20 cellular contexts compared by ENCODE assay signal in the genomic region with DNA sequence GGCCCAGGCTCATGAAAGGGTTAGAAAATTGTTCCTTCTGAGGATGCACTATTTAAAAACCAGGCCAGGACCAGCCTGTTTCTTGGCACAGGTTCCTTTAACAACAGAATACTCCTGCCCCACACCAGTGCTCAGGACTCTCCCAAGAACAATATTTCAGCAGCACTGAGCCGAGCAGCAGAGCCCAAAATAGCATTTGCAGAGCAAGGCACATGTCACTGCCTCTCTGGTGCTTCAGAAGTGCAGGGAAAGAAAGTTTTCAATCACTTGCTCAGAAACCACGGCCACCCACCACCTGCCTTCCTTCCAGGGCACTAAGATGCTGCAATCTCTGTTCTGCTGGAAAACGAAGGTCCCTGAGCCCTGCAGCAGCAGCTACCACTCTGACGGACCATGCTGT.
"Had no signal": no experiment of that assay in that cellular context is flagged by ENCODE, and none has a peak within 500 bp of the region (broad histone marks: within the 10 kb centered on the region; RNA-seq: fewer than 3 reads in every experiment).

No MANE protein-coding gene starts in this region.

- H3K27ac ChIP-seq: neutrophil, parathyroid adenoma, skin epidermis, stomach, testis had no signal

- H3K27me3 Mint-ChIP-seq: activated B cell treated with CpG ODN at 0.5 μM for 24 hours; activated CD4-positive, alpha-beta memory T cell treated with anti-CD3 and anti-CD28 coated beads for 36 hours; activated naive CD8-positive, alpha-beta T cell treated with anti-CD3 and anti-CD28 coated beads, Interleukin-2, amount 10 ng/mL, durations not matched to agents 7 days and 5 days; natural killer cell treated with Interleukin-12 subunit alpha and Interleukin-12 subunit beta and Interleukin-15 and Interleukin-18, amount 100 ng/mL, for 72 hours; T-cell had no signal

- H3K4me1 Mint-ChIP-seq: activated B cell treated with CpG ODN at 0.5 μM for 24 hours; activated naive CD8-positive, alpha-beta T cell treated with anti-CD3 and anti-CD28 coated beads, Interleukin-2, amount 10 ng/mL, durations not matched to agents 7 days and 5 days; T-cell had no signal

- DNase-seq: activated B cell treated with CpG ODN at 0.5 μM for 24 hours; activated CD4-positive, alpha-beta memory T cell treated with anti-CD3 and anti-CD28 coated beads for 36 hours; activated CD4-positive, alpha-beta T cell treated with anti-CD3 and anti-CD28 coated beads for 4 hours; activated naive CD8-positive, alpha-beta T cell treated with anti-CD3 and anti-CD28 coated beads, Interleukin-2, amount 10 ng/mL, durations not matched to agents 7 days and 5 days; anterior cingulate cortex; cerebellar nuclear complex; foreskin melanocyte; immature natural killer cell; kidney glomerular epithelial cell; mesenchymal stem cell; stimulated activated CD4-positive, alpha-beta T cell treated with anti-CD3 and anti-CD28 coated beads, Interleukin-15, amount 100 ng/mL, for 24 hours; stimulated activated CD4-positive, alpha-beta T cell treated with anti-CD3 and anti-CD28 coated beads, Interleukin-4, amount 100 ng/mL, for 1 hour; stomach; T-cell; testis had no signal

- H3K9me3 ChIP-seq: neutrophil, stomach, testis had no signal

- H3K9me3 Mint-ChIP-seq: activated B cell treated with CpG ODN at 0.5 μM for 24 hours; activated CD4-positive, alpha-beta memory T cell treated with anti-CD3 and anti-CD28 coated beads for 36 hours; activated naive CD8-positive, alpha-beta T cell treated with anti-CD3 and anti-CD28 coated beads, Interleukin-2, amount 10 ng/mL, durations not matched to agents 7 days and 5 days; immature natural killer cell; natural killer cell treated with Interleukin-12 subunit alpha and Interleukin-12 subunit beta and Interleukin-15 and Interleukin-18, amount 100 ng/mL, for 72 hours; T-cell had no signal

- H3K4me3 Mint-ChIP-seq: activated B cell treated with CpG ODN at 0.5 μM for 24 hours; activated CD4-positive, alpha-beta memory T cell treated with anti-CD3 and anti-CD28 coated beads for 36 hours; activated naive CD8-positive, alpha-beta T cell treated with anti-CD3 and anti-CD28 coated beads, Interleukin-2, amount 10 ng/mL, durations not matched to agents 7 days and 5 days; immature natural killer cell; natural killer cell treated with Interleukin-12 subunit alpha and Interleukin-12 subunit beta and Interleukin-15 and Interleukin-18, amount 100 ng/mL, for 72 hours; T-cell had no signal

- H3K4me3 ChIP-seq: skin epidermis, stomach, testis had no signal

- H3K4me1 ChIP-seq: parathyroid adenoma had no signal

- H3K36me3 Mint-ChIP-seq: natural killer cell treated with Interleukin-12 subunit alpha and Interleukin-12 subunit beta and Interleukin-15 and Interleukin-18, amount 100 ng/mL, for 72 hours had no signal

- H3K27ac Mint-ChIP-seq: activated B cell treated with CpG ODN at 0.5 μM for 24 hours; activated CD4-positive, alpha-beta memory T cell treated with anti-CD3 and anti-CD28 coated beads for 36 hours; activated naive CD8-positive, alpha-beta T cell treated with anti-CD3 and anti-CD28 coated beads, Interleukin-2, amount 10 ng/mL, durations not matched to agents 7 days and 5 days; immature natural killer cell; natural killer cell treated with Interleukin-12 subunit alpha and Interleukin-12 subunit beta and Interleukin-15 and Interleukin-18, amount 100 ng/mL, for 72 hours; T-cell had no signal

- ATAC-seq: natural killer cell treated with Interleukin-12 subunit alpha and Interleukin-12 subunit beta and Interleukin-15 and Interleukin-18, amount 100 ng/mL, for 72 hours; SK-N-SH treated with all-trans-retinoic acid at 6 μM for 48 hours; T-cell had no signal

- H3K27me3 ChIP-seq: neutrophil, stomach, testis had no signal
